1 cellular context compared by ENCODE assay signal in the genomic region with DNA sequence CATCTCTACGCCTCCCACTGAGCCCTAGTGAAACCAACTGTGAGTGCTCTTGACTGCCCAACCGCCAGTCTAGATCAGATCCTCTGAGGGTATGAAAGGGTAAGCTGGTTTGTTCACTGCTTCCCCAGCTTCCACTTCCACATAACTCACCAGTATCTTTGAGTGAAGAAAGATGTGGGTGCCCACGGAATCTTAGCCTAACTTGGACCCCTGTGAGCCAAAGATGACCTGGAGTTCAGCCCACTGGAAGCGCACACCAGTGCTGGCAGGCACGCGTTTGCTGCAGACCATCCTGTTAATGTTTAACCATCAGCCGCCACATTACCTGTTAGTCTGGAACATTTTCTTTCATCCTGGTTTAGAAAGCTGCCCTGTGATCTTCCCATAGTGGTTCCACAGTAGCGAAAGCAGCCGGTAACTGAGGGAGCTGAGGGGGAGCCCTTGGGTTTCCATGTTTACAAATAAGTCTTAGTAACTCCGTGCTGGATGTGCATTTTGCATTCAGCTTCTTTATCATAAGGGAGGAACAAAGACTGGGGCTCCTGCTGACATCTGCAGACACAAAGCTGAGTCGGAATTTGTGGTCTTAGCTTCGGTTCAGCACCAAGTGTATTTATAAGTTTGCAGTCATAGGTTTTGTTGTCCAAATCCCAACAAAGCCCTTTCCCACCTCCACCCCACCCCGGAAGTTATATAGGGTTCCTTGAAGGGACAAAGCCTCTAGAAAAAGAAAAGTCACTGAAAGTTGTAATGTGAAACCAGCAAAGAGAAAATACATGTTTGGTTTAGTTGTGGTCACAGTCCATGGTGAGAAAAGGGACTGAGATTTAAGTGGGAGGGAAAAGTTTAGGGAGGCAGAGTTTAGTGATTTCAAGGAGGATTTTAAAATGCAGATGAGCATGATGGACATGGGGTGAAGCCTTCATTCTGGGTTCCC.
TF ChIP-seq lines count a peak whose summit lies in the region.

No MANE protein-coding gene starts in this region.

TF ChIP-seq in HepG2, 621 proteins besides CTCF, POLR2A, EP300 and RAD21 (continued from another document and continues in another):
- TF ChIP-seq LCORL (IDR thresholded peaks at IDR 0.05) (no peak), LCORL (CRISPR knock-in tag; IDR thresholded peaks at IDR 0.05) (peak; percentile 78), SATB2 (CRISPR knock-in tag; IDR thresholded peaks at IDR 0.05) (0 out of 2 replicates have a peak, but pooled peaks have one; percentile 45), ZNF468 (CRISPR knock-in tag; IDR thresholded peaks at IDR 0.05) (no peak), SMAD1 (CRISPR knock-in tag; IDR thresholded peaks at IDR 0.05; ENCODE audit: borderline replicate concordance, low read depth) (no peak), ZNF10 (CRISPR knock-in tag; IDR thresholded peaks at IDR 0.05; ENCODE audit: borderline replicate concordance, low read depth) (no peak), NAIF1 (CRISPR knock-in tag; IDR thresholded peaks at IDR 0.05; ENCODE audit: borderline replicate concordance) (no peak), RFXANK (CRISPR knock-in tag; IDR thresholded peaks at IDR 0.05) (no peak), FLYWCH1 (CRISPR knock-in tag; IDR thresholded peaks at IDR 0.05) (no peak), ZNF891 (CRISPR knock-in tag; IDR thresholded peaks at IDR 0.05) (no peak), PRPF4 (IDR thresholded peaks at IDR 0.05; ENCODE audit: low read depth, low read length, poor library complexity, severe bottlenecking) (no peak), STAG1 (CRISPR knock-in tag; IDR thresholded peaks at IDR 0.05) (peak; percentile 36; the same call in 1 of the 2 replicates), ZIK1 (CRISPR knock-in tag; IDR thresholded peaks at IDR 0.05; ENCODE audit: borderline replicate concordance, low read depth) (no peak), ZFP90 (CRISPR knock-in tag; IDR thresholded peaks at IDR 0.05; ENCODE audit: borderline replicate concordance) (peak; percentile 81), ZNF446 (CRISPR knock-in tag; IDR thresholded peaks at IDR 0.05) (no peak), ARNT (IDR thresholded peaks at IDR 0.05) (no peak), ZNF678 (CRISPR knock-in tag; IDR thresholded peaks at IDR 0.05) (no peak), CHD2 (IDR thresholded peaks at IDR 0.05; ENCODE audit: low read depth, low read length) (no peak), ZFP36L1 (CRISPR knock-in tag; IDR thresholded peaks at IDR 0.05) (no peak), ISX (CRISPR knock-in tag; conservative IDR thresholded peaks at IDR 0.05) (no peak), ZNF558 (CRISPR knock-in tag; IDR thresholded peaks at IDR 0.05; ENCODE audit: borderline replicate concordance) (no peak), HNF4G (IDR thresholded peaks at IDR 0.05; ENCODE audit: borderline replicate concordance, low read depth, low read length) (no peak), HNF4G (CRISPR knock-in tag; IDR thresholded peaks at IDR 0.05; ENCODE audit: borderline replicate concordance, low read depth) (no peak; the same call in 1 of the 2 replicates), MAZ (IDR thresholded peaks at IDR 0.05; ENCODE audit: borderline replicate concordance, low read depth, low read length) (no peak), MAZ (CRISPR knock-in tag; IDR thresholded peaks at IDR 0.05; ENCODE audit: low read depth) (no peak), MBNL3 (CRISPR knock-in tag; conservative IDR thresholded peaks at IDR 0.05) (no peak), MBD4 (IDR thresholded peaks at IDR 0.05; ENCODE audit: borderline replicate concordance, low read length) (no peak), SRY (CRISPR knock-in tag; IDR thresholded peaks at IDR 0.05) (no peak), ZNF841 (CRISPR knock-in tag; IDR thresholded peaks at IDR 0.05; ENCODE audit: borderline replicate concordance) (no peak), GTF3A (CRISPR knock-in tag; conservative IDR thresholded peaks at IDR 0.05) (no peak), NFE2L2 (IDR thresholded peaks at IDR 0.05; ENCODE audit: low read length) (no peak), MTF1 (CRISPR knock-in tag; IDR thresholded peaks at IDR 0.05) (no peak)
- TF ChIP-seq, protein P1, sequence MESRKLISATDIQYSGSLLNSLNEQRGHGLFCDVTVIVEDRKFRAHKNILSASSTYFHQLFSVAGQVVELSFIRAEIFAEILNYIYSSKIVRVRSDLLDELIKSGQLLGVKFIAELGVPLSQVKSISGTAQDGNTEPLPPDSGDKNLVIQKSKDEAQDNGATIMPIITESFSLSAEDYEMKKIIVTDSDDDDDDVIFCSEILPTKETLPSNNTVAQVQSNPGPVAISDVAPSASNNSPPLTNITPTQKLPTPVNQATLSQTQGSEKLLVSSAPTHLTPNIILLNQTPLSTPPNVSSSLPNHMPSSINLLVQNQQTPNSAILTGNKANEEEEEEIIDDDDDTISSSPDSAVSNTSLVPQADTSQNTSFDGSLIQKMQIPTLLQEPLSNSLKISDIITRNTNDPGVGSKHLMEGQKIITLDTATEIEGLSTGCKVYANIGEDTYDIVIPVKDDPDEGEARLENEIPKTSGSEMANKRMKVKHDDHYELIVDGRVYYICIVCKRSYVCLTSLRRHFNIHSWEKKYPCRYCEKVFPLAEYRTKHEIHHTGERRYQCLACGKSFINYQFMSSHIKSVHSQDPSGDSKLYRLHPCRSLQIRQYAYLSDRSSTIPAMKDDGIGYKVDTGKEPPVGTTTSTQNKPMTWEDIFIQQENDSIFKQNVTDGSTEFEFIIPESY (CRISPR knock-in tag; IDR thresholded peaks at IDR 0.05) = peak; percentile 48; the same call in 1 of the 2 replicates
- TF ChIP-seq, protein P2, sequence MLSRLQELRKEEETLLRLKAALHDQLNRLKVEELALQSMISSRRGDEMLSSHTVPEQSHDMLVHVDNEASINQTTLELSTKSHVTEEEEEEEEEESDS (CRISPR knock-in tag; IDR thresholded peaks at IDR 0.05; ENCODE audit: borderline replicate concordance) = no peak
- TF ChIP-seq, protein P3, sequence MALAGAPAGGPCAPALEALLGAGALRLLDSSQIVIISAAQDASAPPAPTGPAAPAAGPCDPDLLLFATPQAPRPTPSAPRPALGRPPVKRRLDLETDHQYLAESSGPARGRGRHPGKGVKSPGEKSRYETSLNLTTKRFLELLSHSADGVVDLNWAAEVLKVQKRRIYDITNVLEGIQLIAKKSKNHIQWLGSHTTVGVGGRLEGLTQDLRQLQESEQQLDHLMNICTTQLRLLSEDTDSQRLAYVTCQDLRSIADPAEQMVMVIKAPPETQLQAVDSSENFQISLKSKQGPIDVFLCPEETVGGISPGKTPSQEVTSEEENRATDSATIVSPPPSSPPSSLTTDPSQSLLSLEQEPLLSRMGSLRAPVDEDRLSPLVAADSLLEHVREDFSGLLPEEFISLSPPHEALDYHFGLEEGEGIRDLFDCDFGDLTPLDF (CRISPR knock-in tag; IDR thresholded peaks at IDR 0.05) = no peak
- TF ChIP-seq, protein P4, sequence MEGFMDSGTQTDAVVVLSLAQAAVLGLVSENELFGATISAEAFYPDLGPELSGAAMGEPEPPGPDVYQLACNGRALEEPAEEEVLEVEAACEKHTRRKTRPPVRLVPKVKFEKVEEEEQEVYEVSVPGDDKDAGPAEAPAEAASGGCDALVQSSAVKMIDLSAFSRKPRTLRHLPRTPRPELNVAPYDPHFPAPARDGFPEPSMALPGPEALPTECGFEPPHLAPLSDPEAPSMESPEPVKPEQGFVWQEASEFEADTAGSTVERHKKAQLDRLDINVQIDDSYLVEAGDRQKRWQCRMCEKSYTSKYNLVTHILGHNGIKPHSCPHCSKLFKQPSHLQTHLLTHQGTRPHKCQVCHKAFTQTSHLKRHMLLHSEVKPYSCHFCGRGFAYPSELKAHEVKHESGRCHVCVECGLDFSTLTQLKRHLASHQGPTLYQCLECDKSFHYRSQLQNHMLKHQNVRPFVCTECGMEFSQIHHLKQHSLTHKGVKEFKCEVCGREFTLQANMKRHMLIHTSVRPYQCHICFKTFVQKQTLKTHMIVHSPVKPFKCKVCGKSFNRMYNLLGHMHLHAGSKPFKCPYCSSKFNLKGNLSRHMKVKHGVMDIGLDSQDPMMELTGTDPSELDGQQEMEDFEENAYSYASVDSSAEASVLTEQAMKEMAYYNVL (CRISPR knock-in tag; IDR thresholded peaks at IDR 0.05; ENCODE audit: borderline replicate concordance) = peak; percentile 57; the same call in 1 of the 2 replicates
- TF ChIP-seq, protein P5, sequence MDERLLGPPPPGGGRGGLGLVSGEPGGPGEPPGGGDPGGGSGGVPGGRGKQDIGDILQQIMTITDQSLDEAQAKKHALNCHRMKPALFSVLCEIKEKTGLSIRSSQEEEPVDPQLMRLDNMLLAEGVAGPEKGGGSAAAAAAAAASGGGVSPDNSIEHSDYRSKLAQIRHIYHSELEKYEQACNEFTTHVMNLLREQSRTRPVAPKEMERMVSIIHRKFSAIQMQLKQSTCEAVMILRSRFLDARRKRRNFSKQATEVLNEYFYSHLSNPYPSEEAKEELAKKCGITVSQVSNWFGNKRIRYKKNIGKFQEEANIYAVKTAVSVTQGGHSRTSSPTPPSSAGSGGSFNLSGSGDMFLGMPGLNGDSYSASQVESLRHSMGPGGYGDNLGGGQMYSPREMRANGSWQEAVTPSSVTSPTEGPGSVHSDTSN (CRISPR knock-in tag; IDR thresholded peaks at IDR 0.05) = no peak
- TF ChIP-seq, protein P6, sequence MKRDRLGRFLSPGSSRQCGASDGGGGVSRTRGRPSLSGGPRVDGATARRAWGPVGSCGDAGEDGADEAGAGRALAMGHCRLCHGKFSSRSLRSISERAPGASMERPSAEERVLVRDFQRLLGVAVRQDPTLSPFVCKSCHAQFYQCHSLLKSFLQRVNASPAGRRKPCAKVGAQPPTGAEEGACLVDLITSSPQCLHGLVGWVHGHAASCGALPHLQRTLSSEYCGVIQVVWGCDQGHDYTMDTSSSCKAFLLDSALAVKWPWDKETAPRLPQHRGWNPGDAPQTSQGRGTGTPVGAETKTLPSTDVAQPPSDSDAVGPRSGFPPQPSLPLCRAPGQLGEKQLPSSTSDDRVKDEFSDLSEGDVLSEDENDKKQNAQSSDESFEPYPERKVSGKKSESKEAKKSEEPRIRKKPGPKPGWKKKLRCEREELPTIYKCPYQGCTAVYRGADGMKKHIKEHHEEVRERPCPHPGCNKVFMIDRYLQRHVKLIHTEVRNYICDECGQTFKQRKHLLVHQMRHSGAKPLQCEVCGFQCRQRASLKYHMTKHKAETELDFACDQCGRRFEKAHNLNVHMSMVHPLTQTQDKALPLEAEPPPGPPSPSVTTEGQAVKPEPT (CRISPR knock-in tag; IDR thresholded peaks at IDR 0.05; ENCODE audit: low read depth) = no peak
- TF ChIP-seq, protein P7, sequence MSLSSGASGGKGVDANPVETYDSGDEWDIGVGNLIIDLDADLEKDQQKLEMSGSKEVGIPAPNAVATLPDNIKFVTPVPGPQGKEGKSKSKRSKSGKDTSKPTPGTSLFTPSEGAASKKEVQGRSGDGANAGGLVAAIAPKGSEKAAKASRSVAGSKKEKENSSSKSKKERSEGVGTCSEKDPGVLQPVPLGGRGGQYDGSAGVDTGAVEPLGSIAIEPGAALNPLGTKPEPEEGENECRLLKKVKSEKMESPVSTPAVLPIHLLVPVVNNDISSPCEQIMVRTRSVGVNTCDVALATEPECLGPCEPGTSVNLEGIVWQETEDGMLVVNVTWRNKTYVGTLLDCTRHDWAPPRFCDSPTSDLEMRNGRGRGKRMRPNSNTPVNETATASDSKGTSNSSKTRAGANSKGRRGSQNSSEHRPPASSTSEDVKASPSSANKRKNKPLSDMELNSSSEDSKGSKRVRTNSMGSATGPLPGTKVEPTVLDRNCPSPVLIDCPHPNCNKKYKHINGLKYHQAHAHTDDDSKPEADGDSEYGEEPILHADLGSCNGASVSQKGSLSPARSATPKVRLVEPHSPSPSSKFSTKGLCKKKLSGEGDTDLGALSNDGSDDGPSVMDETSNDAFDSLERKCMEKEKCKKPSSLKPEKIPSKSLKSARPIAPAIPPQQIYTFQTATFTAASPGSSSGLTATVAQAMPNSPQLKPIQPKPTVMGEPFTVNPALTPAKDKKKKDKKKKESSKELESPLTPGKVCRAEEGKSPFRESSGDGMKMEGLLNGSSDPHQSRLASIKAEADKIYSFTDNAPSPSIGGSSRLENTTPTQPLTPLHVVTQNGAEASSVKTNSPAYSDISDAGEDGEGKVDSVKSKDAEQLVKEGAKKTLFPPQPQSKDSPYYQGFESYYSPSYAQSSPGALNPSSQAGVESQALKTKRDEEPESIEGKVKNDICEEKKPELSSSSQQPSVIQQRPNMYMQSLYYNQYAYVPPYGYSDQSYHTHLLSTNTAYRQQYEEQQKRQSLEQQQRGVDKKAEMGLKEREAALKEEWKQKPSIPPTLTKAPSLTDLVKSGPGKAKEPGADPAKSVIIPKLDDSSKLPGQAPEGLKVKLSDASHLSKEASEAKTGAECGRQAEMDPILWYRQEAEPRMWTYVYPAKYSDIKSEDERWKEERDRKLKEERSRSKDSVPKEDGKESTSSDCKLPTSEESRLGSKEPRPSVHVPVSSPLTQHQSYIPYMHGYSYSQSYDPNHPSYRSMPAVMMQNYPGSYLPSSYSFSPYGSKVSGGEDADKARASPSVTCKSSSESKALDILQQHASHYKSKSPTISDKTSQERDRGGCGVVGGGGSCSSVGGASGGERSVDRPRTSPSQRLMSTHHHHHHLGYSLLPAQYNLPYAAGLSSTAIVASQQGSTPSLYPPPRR (CRISPR knock-in tag; IDR thresholded peaks at IDR 0.05; ENCODE audit: borderline replicate concordance) = peak; percentile 62; the same call in 1 of the 2 replicates
- TF ChIP-seq, protein P8, sequence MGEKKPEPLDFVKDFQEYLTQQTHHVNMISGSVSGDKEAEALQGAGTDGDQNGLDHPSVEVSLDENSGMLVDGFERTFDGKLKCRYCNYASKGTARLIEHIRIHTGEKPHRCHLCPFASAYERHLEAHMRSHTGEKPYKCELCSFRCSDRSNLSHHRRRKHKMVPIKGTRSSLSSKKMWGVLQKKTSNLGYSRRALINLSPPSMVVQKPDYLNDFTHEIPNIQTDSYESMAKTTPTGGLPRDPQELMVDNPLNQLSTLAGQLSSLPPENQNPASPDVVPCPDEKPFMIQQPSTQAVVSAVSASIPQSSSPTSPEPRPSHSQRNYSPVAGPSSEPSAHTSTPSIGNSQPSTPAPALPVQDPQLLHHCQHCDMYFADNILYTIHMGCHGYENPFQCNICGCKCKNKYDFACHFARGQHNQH (CRISPR knock-in tag; IDR thresholded peaks at IDR 0.05) = peak; percentile 51; the same call in 1 of the 2 replicates
- TF ChIP-seq, protein P9, sequence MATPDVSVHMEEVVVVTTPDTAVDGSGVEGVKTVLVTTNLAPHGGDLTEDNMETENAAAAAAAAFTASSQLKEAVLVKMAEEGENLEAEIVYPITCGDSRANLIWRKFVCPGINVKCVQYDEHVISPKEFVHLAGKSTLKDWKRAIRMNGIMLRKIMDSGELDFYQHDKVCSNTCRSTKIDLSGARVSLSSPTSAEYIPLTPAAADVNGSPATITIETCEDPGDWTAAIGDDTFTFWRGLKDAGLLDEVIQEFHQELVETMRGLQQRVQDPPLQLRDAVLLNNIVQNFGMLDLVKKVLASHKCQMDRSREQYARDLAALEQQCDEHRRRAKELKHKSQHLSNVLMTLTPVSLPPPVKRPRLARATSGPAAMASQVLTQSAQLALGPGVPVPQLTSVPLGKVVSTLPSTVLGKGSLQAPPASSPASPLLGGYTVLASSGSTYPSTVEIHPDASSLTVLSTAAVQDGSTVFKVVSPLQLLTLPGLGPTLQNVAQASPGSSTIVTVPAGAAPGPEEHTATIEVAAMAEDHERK (CRISPR knock-in tag; IDR thresholded peaks at IDR 0.05; ENCODE audit: low read depth) = no peak
- TF ChIP-seq, protein P10, sequence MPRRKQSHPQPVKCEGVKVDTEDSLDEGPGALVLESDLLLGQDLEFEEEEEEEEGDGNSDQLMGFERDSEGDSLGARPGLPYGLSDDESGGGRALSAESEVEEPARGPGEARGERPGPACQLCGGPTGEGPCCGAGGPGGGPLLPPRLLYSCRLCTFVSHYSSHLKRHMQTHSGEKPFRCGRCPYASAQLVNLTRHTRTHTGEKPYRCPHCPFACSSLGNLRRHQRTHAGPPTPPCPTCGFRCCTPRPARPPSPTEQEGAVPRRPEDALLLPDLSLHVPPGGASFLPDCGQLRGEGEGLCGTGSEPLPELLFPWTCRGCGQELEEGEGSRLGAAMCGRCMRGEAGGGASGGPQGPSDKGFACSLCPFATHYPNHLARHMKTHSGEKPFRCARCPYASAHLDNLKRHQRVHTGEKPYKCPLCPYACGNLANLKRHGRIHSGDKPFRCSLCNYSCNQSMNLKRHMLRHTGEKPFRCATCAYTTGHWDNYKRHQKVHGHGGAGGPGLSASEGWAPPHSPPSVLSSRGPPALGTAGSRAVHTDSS (CRISPR knock-in tag; conservative IDR thresholded peaks at IDR 0.05) = no peak
